9 cellular contexts compared by ENCODE assay signal in the genomic region with DNA sequence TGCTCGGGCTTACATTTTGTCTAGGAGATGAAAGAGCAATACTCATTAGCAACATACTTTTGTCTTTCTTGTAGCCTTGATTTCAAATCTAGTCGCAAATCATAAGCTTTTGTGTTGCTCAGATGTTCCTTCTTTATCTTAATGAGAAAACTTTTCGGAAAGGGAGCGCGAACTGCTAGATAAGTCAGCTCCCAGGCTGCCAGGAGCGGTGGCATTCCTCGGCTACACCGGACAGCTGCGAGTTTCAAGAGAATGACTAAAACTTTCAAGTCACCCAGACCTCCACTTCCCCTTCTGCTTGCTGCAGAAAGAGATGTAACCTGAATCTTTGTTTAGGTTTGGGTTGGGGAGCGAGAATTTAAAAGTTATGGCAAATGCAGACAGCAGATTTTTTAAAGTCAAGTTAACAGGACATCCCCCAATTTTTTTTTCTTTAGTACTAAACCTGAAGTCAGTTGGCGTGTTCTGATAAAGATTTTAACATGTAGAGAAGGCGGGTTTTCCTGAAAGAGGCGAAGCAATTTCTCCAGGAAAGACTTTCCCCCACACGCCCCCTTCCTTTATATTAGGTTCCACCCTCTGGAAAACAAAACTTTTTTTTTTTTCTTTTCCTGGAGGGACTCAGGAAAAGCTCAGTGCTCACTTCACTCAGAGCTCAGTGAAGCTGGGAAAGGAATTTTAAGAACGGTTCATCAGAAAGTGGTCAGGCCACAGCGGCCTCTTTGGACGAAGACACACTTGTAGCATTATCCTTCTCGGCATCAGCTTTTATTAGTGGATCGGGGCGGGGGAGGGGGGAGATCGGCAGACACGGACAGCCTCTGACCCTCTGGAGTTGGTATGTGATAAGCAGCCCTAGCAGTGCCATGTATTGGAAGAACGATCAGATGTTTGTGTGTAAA. TPM values are rescaled to one million over a fixed set of nuclear protein-coding genes. Genes with fewer than 3 reads are reported as not detected.
DNase-seq lines count a peak whose midpoint lies in the region; ATAC-seq and TF ChIP-seq lines count a peak whose summit lies in the region.
"Had no signal": no experiment of that assay in that cellular context is flagged by ENCODE, and none has a peak within 500 bp of the region (broad histone marks: within the 10 kb centered on the region; RNA-seq: fewer than 3 reads in every experiment).

A gene (plus strand): TSS at position 635 of the 902 bp plus-strand sequence. CDS start 2,227 bp downstream, outside the sequence.

- H4K20me1 ChIP-seq in IMR-90 (ENCODE audit: insufficient read depth, low read length) = no peaks in the 10 kb centered on the region

- H3K4me3 ChIP-seq in CD4-positive, alpha-beta memory T cell (ENCODE audit: low read length in 2 of 2) = no peak within 1 kb of the TSS
- H3K4me3 ChIP-seq in IMR-90 (ENCODE audit: insufficient read depth, low read depth, low read length) = no peak within 1 kb of the TSS; the same call in 1 of the 2 replicates

- H3K56ac ChIP-seq in IMR-90 (ENCODE audit: extremely low read depth, insufficient read depth, low read length) = no peak within 1 kb of the TSS

- no peak within 1 kb of the TSS; the same call in 1 of the 2 replicates for H3K4me2 ChIP-seq in IMR-90 (ENCODE audit: low read depth, low read length)

- H2AK9ac ChIP-seq in IMR-90 (replicated peaks; ENCODE audit: low read depth, low read length, poor library complexity) = peak within 1 kb of the TSS; percentile 51

- dilution Hi-C loops in IMR-90 (cut with HindIII; ENCODE audit: low sequenced_read_pairs, unreplicated experiment) = no loop called here

- no peak within 1 kb of the TSS for H2BK15ac ChIP-seq in IMR-90 (ENCODE audit: low read depth, low read length)

- no peaks in the 10 kb centered on the region for H3K36me3 ChIP-seq in CD4-positive, alpha-beta memory T cell (ENCODE audit: insufficient read depth, low read length)
- no peaks in the 10 kb centered on the region for H3K36me3 ChIP-seq in IMR-90 (ENCODE audit: control insufficient read depth, insufficient read depth, low read length)

- peaks cover 0 to 26% (median 15%) of the 10 kb centered on the region in 8 donors for H3K9me3 Mint-ChIP-seq in CD4-positive, alpha-beta memory T cell
- no peaks in the 10 kb centered on the region for H3K9me3 Mint-ChIP-seq in dendritic cell treated with granulocyte-macrophage colony-stimulating factor and Interleukin-4, amounts not matched to agents 40 ng/mL and 50 ng/mL, for 4 days
- H3K9me3 Mint-ChIP-seq in naive thymus-derived CD8-positive, alpha-beta T cell = peaks cover 0 to 18% (median 2%) of the 10 kb centered on the region in 9 donors

- no peak within 1 kb of the TSS for H3K27ac ChIP-seq in CD4-positive, alpha-beta memory T cell (ENCODE audit: low read depth, low read length)
- no peak within 1 kb of the TSS for H3K27ac ChIP-seq in IMR-90 (ENCODE audit: insufficient read depth, low read length)

- peaks cover 41% of the 10 kb centered on the region for H3K27me3 ChIP-seq in CD4-positive, alpha-beta memory T cell (ENCODE audit: insufficient read depth, low read length)
- peaks cover 81% of the 10 kb centered on the region for H3K27me3 ChIP-seq in IMR-90 (ENCODE audit: control insufficient read depth, insufficient read depth, low read length)

- H2BK20ac ChIP-seq in IMR-90 (ENCODE audit: low read depth, low read length) = no peak within 1 kb of the TSS

- 6% methylated on average over 5 of the region's 23 CpGs; no CpG with 5 or more reads in 1 of the 2 experiments for WGBS in IMR-90 (ENCODE audit: extremely low coverage in 2 of 2, insufficient read length in 1 of 2), 2 experiments

- peak within 1 kb of the TSS; percentile 44 for H2AFZ ChIP-seq in IMR-90 (replicated peaks; ENCODE audit: low read length, poor library complexity)

- no peak for TF ChIP-seq POLR2A in IMR-90 (IDR thresholded peaks at IDR 0.05; ENCODE audit: low read depth, low read length)

- no peak within 1 kb of the TSS for H3K9ac ChIP-seq in IMR-90 (ENCODE audit: low read depth, low read length)

- no peak within 1 kb of the TSS for H2AK5ac ChIP-seq in IMR-90 (ENCODE audit: low read depth, low read length)

- no peak within 1 kb of the TSS for H3K18ac ChIP-seq in IMR-90 (ENCODE audit: low read depth, low read length)

- CTCF ChIA-PET in CD4-positive, alpha-beta memory T cell (lab: Charles Lee; ENCODE audit: partially characterized antibody) = no interaction called here
- CTCF ChIA-PET in IMR-90 (lab: Yijun Ruan, JAX) = no interaction called here

- H3K4me3 Mint-ChIP-seq in CD4-positive, alpha-beta memory T cell = peak within 1 kb of the TSS in 7 of 8 donors; percentile 24 to 72 (median 51)
- peak within 1 kb of the TSS; percentile 41 for H3K4me3 Mint-ChIP-seq in dendritic cell treated with granulocyte-macrophage colony-stimulating factor and Interleukin-4, amounts not matched to agents 40 ng/mL and 50 ng/mL, for 4 days
- H3K4me3 Mint-ChIP-seq in naive thymus-derived CD8-positive, alpha-beta T cell = peak within 1 kb of the TSS in 9 of 10 donors; percentile 39 to 79 (median 65)

- no TSS peak for BruUV-seq in IMR-90 (replicated peaks; lab: Mats Ljungman, UMichigan)

- POLR2A ChIA-PET in CD4-positive, alpha-beta memory T cell (lab: Charles Lee; ENCODE audit: partially characterized antibody) = no interaction called here
- POLR2A ChIA-PET in IMR-90 (lab: Charles Lee; ENCODE audit: unreplicated experiment) = no interaction called here
- POLR2A ChIA-PET in naive thymus-derived CD8-positive, alpha-beta T cell (lab: Charles Lee) = no interaction called here

- H2BK5ac ChIP-seq in IMR-90 (ENCODE audit: low read depth, low read length, poor library complexity, severe bottlenecking) = no peak within 1 kb of the TSS

- H3K14ac ChIP-seq in IMR-90 (replicated peaks; ENCODE audit: low read depth, low read length) = no peak within 1 kb of the TSS

- no peaks in the 10 kb centered on the region for H3K9me1 ChIP-seq in IMR-90 (ENCODE audit: insufficient read depth, low read length)

- no peak within 1 kb of the TSS for H3K4ac ChIP-seq in IMR-90 (ENCODE audit: low read depth, low read length)

- no peak within 1 kb of the TSS for H4K8ac ChIP-seq in IMR-90 (ENCODE audit: low read depth in 2 of 2, low read length in 2 of 2)

- no peak for DNase-seq in CD4-positive, alpha-beta memory T cell
- DNase-seq in IMR-90 = no peak
- DNase-seq in naive thymus-derived CD8-positive, alpha-beta T cell = no peak
- DNase-seq in Kasumi-1 (lab: John Stamatoyannopoulos, UW) = no peak
- DNase-seq in COLO668 (lab: John Stamatoyannopoulos, UW; ENCODE audit: unreplicated experiment) = no peak
- DNase-seq in stimulated activated CD4-positive, alpha-beta T cell treated with anti-CD3 and anti-CD28 coated beads, Interleukin-1b, Interleukin-23, amount 100 ng/mL, for 48 hours = no peak
- DNase-seq: aorta had no signal

- H3K27me3 Mint-ChIP-seq in CD4-positive, alpha-beta memory T cell = peaks cover 52 to 70% of the 10 kb centered on the region in 2 donors
- peaks cover 94% of the 10 kb centered on the region for H3K27me3 Mint-ChIP-seq in dendritic cell treated with granulocyte-macrophage colony-stimulating factor and Interleukin-4, amounts not matched to agents 40 ng/mL and 50 ng/mL, for 4 days
- H3K27me3 Mint-ChIP-seq in naive thymus-derived CD8-positive, alpha-beta T cell = peaks cover 50 to 90% (median 73%) of the 10 kb centered on the region in 5 donors

- no peaks in the 10 kb centered on the region for H3K79me1 ChIP-seq in IMR-90 (ENCODE audit: low read depth in 1 of 2, low read length in 2 of 2)

- no peak within 1 kb of the TSS for H3K23ac ChIP-seq in IMR-90 (ENCODE audit: low read depth, low read length)

- no peaks in the 10 kb centered on the region for H3K36me3 Mint-ChIP-seq in CD4-positive, alpha-beta memory T cell
- H3K36me3 Mint-ChIP-seq in dendritic cell treated with granulocyte-macrophage colony-stimulating factor and Interleukin-4, amounts not matched to agents 40 ng/mL and 50 ng/mL, for 4 days (ENCODE audit: low read depth) = no peaks in the 10 kb centered on the region
- peaks cover 0 to 14% (median 10%) of the 10 kb centered on the region in 3 donors for H3K36me3 Mint-ChIP-seq in naive thymus-derived CD8-positive, alpha-beta T cell

- no peak within 1 kb of the TSS for H4K91ac ChIP-seq in IMR-90 (ENCODE audit: insufficient read depth, low read depth, low read length)

- H3K4me1 Mint-ChIP-seq in CD4-positive, alpha-beta memory T cell = peaks cover 3 to 17% (median 8%) of the 10 kb centered on the region in 4 donors
- peaks cover 10% of the 10 kb centered on the region for H3K4me1 Mint-ChIP-seq in dendritic cell treated with granulocyte-macrophage colony-stimulating factor and Interleukin-4, amounts not matched to agents 40 ng/mL and 50 ng/mL, for 4 days (ENCODE audit: low read depth)
- H3K4me1 Mint-ChIP-seq in naive thymus-derived CD8-positive, alpha-beta T cell = peaks cover 6 to 25% (median 20%) of the 10 kb centered on the region in 4 donors

- no peak within 1 kb of the TSS for H3K27ac Mint-ChIP-seq in CD4-positive, alpha-beta memory T cell
- H3K27ac Mint-ChIP-seq in dendritic cell treated with granulocyte-macrophage colony-stimulating factor and Interleukin-4, amounts not matched to agents 40 ng/mL and 50 ng/mL, for 4 days = no peak within 1 kb of the TSS
- H3K27ac Mint-ChIP-seq in naive thymus-derived CD8-positive, alpha-beta T cell = no peak within 1 kb of the TSS

- in situ Hi-C loops in IMR-90 (cut with MboI; ENCODE audit: low sequenced_read_pairs) = no loop called here

- no peaks in the 10 kb centered on the region for H3K4me1 ChIP-seq in CD4-positive, alpha-beta memory T cell (ENCODE audit: insufficient read depth, low read length)
- no peaks in the 10 kb centered on the region for H3K4me1 ChIP-seq in IMR-90 (ENCODE audit: control insufficient read depth, insufficient read depth, low read length)

- no peak for ATAC-seq in IMR-90 (ENCODE audit: low read depth)
- ATAC-seq in naive thymus-derived CD8-positive, alpha-beta T cell = no peak
- no peak for ATAC-seq in HG02678 (IDR thresholded peaks at IDR 0.05; ENCODE audit: unreplicated experiment)

- intact Hi-C loops in CD4-positive, alpha-beta memory T cell (cut with micrococcal nuclease) = no loop called here
- intact Hi-C loops in IMR-90 (cut with micrococcal nuclease) = no loop called here
- intact Hi-C loops in dendritic cell treated with granulocyte-macrophage colony-stimulating factor and Interleukin-4, amounts not matched to agents 40 ng/mL and 50 ng/mL, for 4 days (cut with micrococcal nuclease) = no loop called here

- no peak for TF ChIP-seq RAD21 in IMR-90 (IDR thresholded peaks at IDR 0.05; ENCODE audit: low read length)

- H4K5ac ChIP-seq in IMR-90 (ENCODE audit: low read depth, low read length) = no peak within 1 kb of the TSS

- H3K9me3 ChIP-seq in CD4-positive, alpha-beta memory T cell (ENCODE audit: control insufficient read depth in 1 of 2, low read length in 2 of 2) = no peaks in the 10 kb centered on the region
- peaks cover 4% of the 10 kb centered on the region for H3K9me3 ChIP-seq in IMR-90 (ENCODE audit: control insufficient read depth, insufficient read depth, low read length)

- H2BK120ac ChIP-seq in IMR-90 (ENCODE audit: low read depth, low read length) = no peak within 1 kb of the TSS

- no peak for TF ChIP-seq CTCF in IMR-90 (conservative IDR thresholded peaks at IDR 0.05; ENCODE audit: low read depth, low read length)

RNA-seq across cellular contexts. Expression of the gene that starts here (rescaled TPM):
- not detected for total RNA-seq in CD4-positive, alpha-beta memory T cell
- not detected for polyA plus RNA-seq in CD4-positive, alpha-beta memory T cell
- total RNA-seq in IMR-90 (2012; rRNA removed) = not detected in 2 replicates
- not detected in 2 replicates for polyA plus RNA-seq in IMR-90 (2012; rRNA removed)
- not detected in 2 replicates for polyA plus RNA-seq in IMR-90 (2012; cell fraction: cytosol; rRNA removed)
- not detected in 2 replicates for polyA plus RNA-seq in IMR-90 (2012; cell fraction: nucleus; rRNA removed; ENCODE audit: low replicate concordance)
- not detected for total RNA-seq in naive thymus-derived CD8-positive, alpha-beta T cell
- not detected for polyA plus RNA-seq in naive thymus-derived CD8-positive, alpha-beta T cell
- total RNA-seq: aorta had no signal
- polyA plus RNA-seq: aorta had no signal
